10 cellular contexts compared by ENCODE assay signal in the genomic region with DNA sequence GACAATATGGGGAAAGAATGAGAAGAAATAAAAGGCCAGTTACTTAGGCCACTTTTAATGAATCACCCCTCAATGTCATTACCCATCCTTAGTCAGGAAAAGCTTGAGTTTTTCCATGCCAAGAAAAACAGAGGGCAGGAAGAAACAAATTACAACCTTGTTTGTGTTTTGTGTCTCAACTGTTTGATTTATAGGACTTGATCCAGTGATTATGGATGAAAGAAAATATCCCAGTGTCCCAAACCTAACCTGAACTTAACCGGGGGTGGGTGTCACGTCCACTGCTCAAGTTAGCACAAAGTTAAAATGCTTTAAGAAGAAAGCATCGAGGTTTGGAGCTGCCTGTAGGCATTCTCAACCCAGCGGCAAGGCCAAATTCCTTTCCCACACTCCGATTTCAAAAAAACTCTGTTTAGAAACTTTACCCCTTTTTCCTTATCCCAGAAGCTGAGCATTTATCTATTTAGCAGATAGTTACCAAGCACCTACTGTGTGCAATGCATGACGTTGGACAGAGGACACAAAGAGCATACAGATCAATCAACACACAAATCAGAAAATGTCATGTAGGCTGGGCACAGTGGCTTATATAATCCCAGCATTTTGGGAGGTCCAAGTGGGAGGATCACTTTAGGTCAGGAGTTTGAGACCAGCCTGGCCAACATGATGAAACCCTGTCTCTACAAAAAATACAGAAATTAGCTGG. TPM values are rescaled to one million over a fixed set of nuclear protein-coding genes. Genes with fewer than 3 reads are reported as not detected.
DNase-seq lines count a peak whose midpoint lies in the region; ATAC-seq and TF ChIP-seq lines count a peak whose summit lies in the region.
"Had no signal": no experiment of that assay in that cellular context is flagged by ENCODE, and none has a peak within 500 bp of the region (broad histone marks: within the 10 kb centered on the region; RNA-seq: fewer than 3 reads in every experiment).

No MANE protein-coding gene starts in this region.

- H3K27ac ChIP-seq in caudate nucleus (ENCODE audit: low read depth, low read length) = peak overlapping the region; percentile 52

- TF ChIP-seq CTCF in mesothelial cell of epicardium (IDR thresholded peaks at IDR 0.05; ENCODE audit: unreplicated experiment) = no peak

- H3K27me3 Mint-ChIP-seq in mesothelial cell of epicardium (ENCODE audit: low read depth) = no peaks in the 10 kb centered on the region

- ATAC-seq in HG02852 (IDR thresholded peaks at IDR 0.05; ENCODE audit: unreplicated experiment) (no peak), HG02610 (IDR thresholded peaks at IDR 0.05; ENCODE audit: unreplicated experiment) (no peak), GM21381 (IDR thresholded peaks at IDR 0.05; ENCODE audit: unreplicated experiment) (no peak)
- ATAC-seq: left lobe of liver had no signal

- peak overlapping the region; percentile 97 for H3K27ac Mint-ChIP-seq in mesothelial cell of epicardium

- H3K36me3 Mint-ChIP-seq in mesothelial cell of epicardium = no peaks in the 10 kb centered on the region

- H3K4me1 Mint-ChIP-seq in mesothelial cell of epicardium = peaks cover 42% of the 10 kb centered on the region

- H3K4me3 Mint-ChIP-seq in mesothelial cell of epicardium = no peak overlapping the region

- no peaks in the 10 kb centered on the region for H3K9me3 Mint-ChIP-seq in mesothelial cell of epicardium

- DNase-seq in AG08396 (ENCODE audit: low spot score) (peak; percentile 41), NCI-H460 (ENCODE audit: extremely low read depth, low read depth) (peak; percentile 84), caudate nucleus (lab: John Stamatoyannopoulos, UW) (no peak), mesothelial cell of epicardium (ENCODE audit: low spot score in 2 of 2, unreplicated experiment in 2 of 2) (no peak), NCI-H1417 treated with DMSO at 0.1 percent for 48 hours (lab: John Stamatoyannopoulos, UW) (no peak)
- DNase-seq: COR-L47 had no signal

RNA-seq across cellular contexts. Expression of gene CYB5B, which starts 14.0 kb away (rescaled TPM):
- total RNA-seq in NCI-H460 (2014; rRNA removed; shearing (Covaris generic)) = 79.3 and 107 TPM in 2 replicates
- polyA plus RNA-seq in NCI-H460 (2014; cell fraction: nucleus; rRNA removed) = 33.5 and 41.9 TPM in 2 replicates
- 96.6 to 102 TPM (median 101 TPM) in 3 replicates for total RNA-seq in mesothelial cell of epicardium

RNA-seq across cellular contexts. Expression of gene TERF2, which starts 24.6 kb away (rescaled TPM):
- 10.4 and 11.1 TPM in 2 replicates for total RNA-seq in NCI-H460 (2014; rRNA removed; shearing (Covaris generic))
- polyA plus RNA-seq in NCI-H460 (2014; cell fraction: nucleus; rRNA removed) = 8.6 and 11.9 TPM in 2 replicates
- 36.8 to 42.4 TPM (median 39.2 TPM) in 3 replicates for total RNA-seq in mesothelial cell of epicardium

RNA-seq across cellular contexts. Expression of gene TMED6, which starts 58.9 kb away (rescaled TPM):
- total RNA-seq in NCI-H460 (2014; rRNA removed; shearing (Covaris generic)) = 0.82 TPM in 1 of 2 replicates, not detected in the other
- polyA plus RNA-seq in NCI-H460 (2014; cell fraction: nucleus; rRNA removed) = not detected in 2 replicates
- 1.2 to 1.7 TPM (median 1.4 TPM) in 3 replicates for total RNA-seq in mesothelial cell of epicardium

Comparison
In these comparisons a context has a peak if more than half of its experiments do, and no peak if none do; other contexts are left out.
1. DNase-seq: peak in AG08396 (single experiment) and NCI-H460 (single experiment); none in caudate nucleus (0 of 61), mesothelial cell of epicardium (0 of 2) and NCI-H1417 treated with DMSO at 0.1 percent for 48 hours (single experiment).